Comparison of ENCODE assay signal across 29 cellular contexts in the genomic region with DNA sequence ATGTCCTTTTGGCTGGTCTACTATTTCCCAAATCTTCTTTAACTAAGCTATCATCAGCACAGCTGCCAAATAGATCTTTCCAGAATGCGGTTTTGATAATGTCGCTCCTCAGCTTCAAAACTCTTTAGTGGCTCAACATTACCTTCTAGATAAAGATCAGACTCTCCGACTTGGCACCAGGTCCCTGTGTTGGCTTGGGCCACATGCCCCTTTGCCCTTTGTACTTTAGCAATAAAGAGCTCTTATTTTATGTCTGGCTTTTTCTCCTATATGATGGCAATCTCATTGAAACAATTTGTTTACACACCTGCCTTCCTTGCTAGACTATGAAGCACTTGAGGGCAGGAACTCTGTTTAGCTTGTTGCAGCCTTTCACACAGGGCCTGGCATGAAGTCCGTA.
"Had no signal": no experiment of that assay in that cellular context is flagged by ENCODE, and none has a peak within 500 bp of the region (broad histone marks: within the 10 kb centered on the region; RNA-seq: fewer than 3 reads in every experiment).

No MANE protein-coding gene starts in this region.

- H3K9me3 Mint-ChIP-seq: activated CD4-positive, alpha-beta memory T cell treated with anti-CD3 and anti-CD28 coated beads, Interleukin-2, amount 10 ng/mL, durations not matched to agents 7 days and 5 days; activated naive CD4-positive, alpha-beta T cell treated with anti-CD3 and anti-CD28 coated beads, Interleukin-2, amount 50 U/mL, for 24 hours; T-cell had no signal

- H3K27me3 Mint-ChIP-seq: activated CD4-positive, alpha-beta memory T cell treated with anti-CD3 and anti-CD28 coated beads, Interleukin-2, amount 10 ng/mL, durations not matched to agents 7 days and 5 days; activated CD4-positive, alpha-beta T cell treated with anti-CD3 and anti-CD28 coated beads for 36 hours; activated naive CD4-positive, alpha-beta T cell treated with anti-CD3 and anti-CD28 coated beads, Interleukin-2, amount 50 U/mL, for 24 hours had no signal

- H3K4me1 ChIP-seq: breast epithelium had no signal

- H3K27me3 ChIP-seq: breast epithelium, MG63 had no signal

- H3K36me3 Mint-ChIP-seq: activated naive CD4-positive, alpha-beta T cell treated with anti-CD3 and anti-CD28 coated beads, Interleukin-2, amount 50 U/mL, for 24 hours; T-cell had no signal

- H3K4me3 Mint-ChIP-seq: activated CD4-positive, alpha-beta memory T cell treated with anti-CD3 and anti-CD28 coated beads, Interleukin-2, amount 10 ng/mL, durations not matched to agents 7 days and 5 days; activated CD4-positive, alpha-beta T cell treated with anti-CD3 and anti-CD28 coated beads for 36 hours; activated naive CD4-positive, alpha-beta T cell treated with anti-CD3 and anti-CD28 coated beads, Interleukin-2, amount 50 U/mL, for 24 hours; T-cell had no signal

- H3K4me1 Mint-ChIP-seq: activated CD4-positive, alpha-beta memory T cell treated with anti-CD3 and anti-CD28 coated beads, Interleukin-2, amount 10 ng/mL, durations not matched to agents 7 days and 5 days; activated CD4-positive, alpha-beta T cell treated with anti-CD3 and anti-CD28 coated beads for 36 hours; activated naive CD4-positive, alpha-beta T cell treated with anti-CD3 and anti-CD28 coated beads, Interleukin-2, amount 50 U/mL, for 24 hours; T-cell had no signal

- H3K9me3 ChIP-seq: breast epithelium, MG63 had no signal

- H3K36me3 ChIP-seq: breast epithelium, MG63 had no signal

- DNase-seq: activated CD4-positive, alpha-beta memory T cell treated with anti-CD3 and anti-CD28 coated beads, Interleukin-2, amount 10 ng/mL, durations not matched to agents 7 days and 5 days; activated CD4-positive, alpha-beta T cell treated with anti-CD3 and anti-CD28 coated beads for 36 hours; activated CD4-positive, alpha-beta T cell treated with anti-CD3 and anti-CD28 coated beads, Interleukin-2, amount 50 U/mL, for 1 hour; activated CD4-positive, CD25-positive, alpha-beta regulatory T cell; activated CD8-positive, alpha-beta memory T cell treated with anti-CD3 and anti-CD28 coated beads, Interleukin-2, amount 50 U/mL, for 48 hours; activated naive CD4-positive, alpha-beta T cell; activated T-cell treated with anti-CD3 and anti-CD28 coated beads, Interleukin-2, amount 50 U/mL, for 1 hour; aorta; caudate nucleus; MG63; MV-4-11; NCI-H1092 treated with DMSO at 0.1 percent for 48 hours; NCI-H1417 treated with DMSO at 0.1 percent for 48 hours; NCI-H1694; NCI-H2029; NCI-H2107; NCI-H2171 treated with DMSO at 0.1 percent for 48 hours; NCI-H226; NCI-H526 treated with DMSO at 0.1 percent for 48 hours; NCI-H82; RPMI8226; T-cell; T-helper 2 cell; T1000 had no signal

- ATAC-seq: activated CD4-positive, alpha-beta T cell treated with anti-CD3 and anti-CD28 coated beads for 36 hours; Right ventricle myocardium inferior; T-cell had no signal

- H3K4me3 ChIP-seq: breast epithelium, MG63, SK-N-MC had no signal

- H3K27ac ChIP-seq: breast epithelium, KMS-11, SK-N-MC had no signal

- H3K27ac Mint-ChIP-seq: activated CD4-positive, alpha-beta memory T cell treated with anti-CD3 and anti-CD28 coated beads, Interleukin-2, amount 10 ng/mL, durations not matched to agents 7 days and 5 days; activated CD4-positive, alpha-beta T cell treated with anti-CD3 and anti-CD28 coated beads for 36 hours; activated naive CD4-positive, alpha-beta T cell treated with anti-CD3 and anti-CD28 coated beads, Interleukin-2, amount 50 U/mL, for 24 hours; T-cell had no signal
